Comparison of ENCODE assay signal across 16 cellular contexts in the genomic region with DNA sequence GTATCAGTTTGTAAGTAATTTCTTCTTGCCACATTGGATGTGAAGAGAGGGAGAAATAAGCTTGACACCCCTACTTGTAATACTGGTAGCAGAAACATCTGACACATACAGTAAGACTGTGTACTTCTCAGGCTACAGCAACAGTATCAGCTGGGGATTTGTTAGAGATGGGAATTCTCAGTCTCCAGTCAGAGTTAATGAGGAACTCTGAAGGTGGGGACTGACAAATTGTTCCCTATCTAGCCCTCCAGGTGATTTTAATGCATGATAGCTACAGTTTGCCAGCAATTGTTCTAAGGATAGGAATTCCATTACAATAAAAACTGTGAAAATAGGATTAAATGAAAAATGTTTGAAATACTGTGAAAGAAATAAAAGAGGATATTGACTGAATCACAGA.
DNase-seq lines count a peak whose midpoint lies in the region; ATAC-seq lines count a peak whose summit lies in the region.
"Had no signal": no experiment of that assay in that cellular context is flagged by ENCODE, and none has a peak within 500 bp of the region (broad histone marks: within the 10 kb centered on the region; RNA-seq: fewer than 3 reads in every experiment).

No MANE protein-coding gene starts in this region.

- ATAC-seq in GM19467 (IDR thresholded peaks at IDR 0.05; ENCODE audit: unreplicated experiment), result no peak
- ATAC-seq: HepG2 had no signal

- H3K4me3 ChIP-seq in H7 (ENCODE audit: insufficient read depth, low read depth, low read length) (no peak overlapping the region), mesendoderm (ENCODE audit: low read length) (no peak overlapping the region)
- H3K4me3 ChIP-seq: BLaER1 treated with 17β-estradiol and CSF1 and Interleukin-3, amounts not matched to agents 10 nM and 100 nM; HAP-1 had no signal

- no peaks in the 10 kb centered on the region for H3K79me1 ChIP-seq in mesendoderm (ENCODE audit: low read length)

- H2BK5ac ChIP-seq in mesendoderm (ENCODE audit: low read length), result no peak overlapping the region

- DNase-seq in D341Med (ENCODE audit: low spot score) (peak; percentile 4), H7 (peak; percentile 1), amniotic epithelial cell (ENCODE audit: low read depth) (peak; percentile 12), mesendoderm (peak; percentile 72), AG20443 (ENCODE audit: low spot score) (no peak)
- DNase-seq in stimulated activated CD4-positive, alpha-beta T cell treated with anti-CD3 and anti-CD28 coated beads, Interleukin-15, amount 100 ng/mL, for 24 hours, result no peak
- DNase-seq: 8988T; CD4-positive, CD25-positive, alpha-beta regulatory T cell; DMS79; EL; GDM1; HFFc6 had no signal

- no peak overlapping the region for H3K4me2 ChIP-seq in mesendoderm (ENCODE audit: low read length)
- H3K4me2 ChIP-seq: BLaER1 treated with 17β-estradiol and CSF1 and Interleukin-3, amounts not matched to agents 10 nM and 100 nM had no signal

- H3K36me3 ChIP-seq in H7 (replicated peaks; ENCODE audit: control insufficient read depth, insufficient read depth, low read length) (no peaks in the 10 kb centered on the region), mesendoderm (ENCODE audit: control insufficient read depth, insufficient read depth, low read length) (no peaks in the 10 kb centered on the region)
- H3K36me3 ChIP-seq: BLaER1 treated with 17β-estradiol and CSF1 and Interleukin-3, amounts not matched to agents 10 nM and 100 nM; HAP-1 had no signal

- H3K18ac ChIP-seq in mesendoderm (ENCODE audit: low read length), result no peak overlapping the region

- no peak overlapping the region for H4K8ac ChIP-seq in mesendoderm (ENCODE audit: low read depth, low read length)

- H3K56ac ChIP-seq in mesendoderm (ENCODE audit: low read length), result no peak overlapping the region

- no peaks in the 10 kb centered on the region for H3K4me1 ChIP-seq in mesendoderm (ENCODE audit: control insufficient read depth, low read depth, low read length)
- H3K4me1 ChIP-seq: HAP-1 had no signal

- no peak overlapping the region for H3K27ac ChIP-seq in mesendoderm (ENCODE audit: low read depth, low read length)
- H3K27ac ChIP-seq: BLaER1 treated with 17β-estradiol and CSF1 and Interleukin-3, amounts not matched to agents 10 nM and 100 nM had no signal

- no peak overlapping the region for H3K23ac ChIP-seq in mesendoderm (ENCODE audit: low read length)

- H2AK5ac ChIP-seq in mesendoderm (ENCODE audit: low read length), result no peak overlapping the region

- no peak overlapping the region for H3K9ac ChIP-seq in mesendoderm (ENCODE audit: low read length)
- H3K9ac ChIP-seq: BLaER1 treated with 17β-estradiol and CSF1 and Interleukin-3, amounts not matched to agents 10 nM and 100 nM had no signal

- H3K79me2 ChIP-seq in mesendoderm (ENCODE audit: control insufficient read depth, insufficient read depth, low read length), result no peaks in the 10 kb centered on the region

- H4K5ac ChIP-seq in mesendoderm (ENCODE audit: low read length), result no peak overlapping the region

- no peak overlapping the region for H2BK120ac ChIP-seq in mesendoderm (ENCODE audit: low read depth, low read length)

- H3K4ac ChIP-seq in mesendoderm (ENCODE audit: low read depth, low read length), result no peak overlapping the region

- no peaks in the 10 kb centered on the region for H3K27me3 ChIP-seq in H7 (ENCODE audit: control insufficient read depth, insufficient read depth, low read length)
- H3K27me3 ChIP-seq in mesendoderm (ENCODE audit: insufficient read depth, low read length, poor library complexity), result no peaks in the 10 kb centered on the region
- H3K27me3 ChIP-seq: BLaER1 treated with 17β-estradiol and CSF1 and Interleukin-3, amounts not matched to agents 10 nM and 100 nM had no signal

- H2BK15ac ChIP-seq in mesendoderm (replicated peaks; ENCODE audit: low read depth), result no peak overlapping the region

Comparison
In these comparisons a context has a peak if more than half of its experiments do, and no peak if none do; other contexts are left out.
1. DNase-seq: peak in D341Med (single experiment), H7 (single experiment), amniotic epithelial cell (single experiment) and mesendoderm (single experiment); none in AG20443 (single experiment) and stimulated activated CD4-positive, alpha-beta T cell treated with anti-CD3 and anti-CD28 coated beads, Interleukin-15, amount 100 ng/mL, for 24 hours (single experiment).